Comparison of ENCODE assay signal across 19 cellular contexts in genomic region chrX:63470506-63470905, GRCh38.
A peak's percentile ranks its signal among the peaks of the same experiment; 100 is the strongest.
DNase-seq lines count a peak whose midpoint lies in the region; ATAC-seq, FAIRE-seq and TF ChIP-seq lines count a peak whose summit lies in the region.
"Had no signal": no experiment of that assay in that cellular context is flagged by ENCODE, and none has a peak within 500 bp of the region (broad histone marks: within the 10 kb centered on the region; RNA-seq: fewer than 3 reads in every experiment).

No MANE protein-coding gene starts in this region.

- H3K4me1 ChIP-seq in HUES48 (ENCODE audit: control insufficient read depth, insufficient read depth, low read length) (no peaks in the 10 kb centered on the region), astrocyte (ENCODE audit: insufficient read depth, low read length) (no peaks in the 10 kb centered on the region)

- H3K4me3 ChIP-seq in H7 (ENCODE audit: insufficient read depth, low read depth, low read length) (no peak overlapping the region), HUES48 (ENCODE audit: low read depth, low read length) (no peak overlapping the region), astrocyte (ENCODE audit: insufficient read depth, low read depth, low read length) (no peak overlapping the region)
- H3K4me3 ChIP-seq: GM12878 had no signal

- peaks cover 5% of the 10 kb centered on the region for H3K9me3 Mint-ChIP-seq in astrocyte (ENCODE audit: unreplicated experiment)

- H3K36me3 Mint-ChIP-seq in astrocyte (ENCODE audit: low read depth, unreplicated experiment), result peaks cover 7% of the 10 kb centered on the region

- intact Hi-C loops in cardiac septum (cut with DNase I), result no loop called here

- H3K4me2 ChIP-seq in astrocyte (ENCODE audit: low read length), result no peak overlapping the region

- FAIRE-seq in astrocyte (lab: Jason Lieb, UNC), result peak; percentile 65
- FAIRE-seq: G401.6, GM12878, GM19239, H54 had no signal

- H3K79me2 ChIP-seq in astrocyte (ENCODE audit: insufficient read depth, low read length), result no peaks in the 10 kb centered on the region

- H3K27me3 ChIP-seq in H7 (ENCODE audit: control insufficient read depth, insufficient read depth, low read length) (no peaks in the 10 kb centered on the region), HUES48 (ENCODE audit: control insufficient read depth, insufficient read depth, low read length) (no peaks in the 10 kb centered on the region), astrocyte (ENCODE audit: insufficient read depth, low read length) (no peaks in the 10 kb centered on the region)

- ATAC-seq in GM21576 (IDR thresholded peaks at IDR 0.05; ENCODE audit: unreplicated experiment) (no peak), GM21825 (IDR thresholded peaks at IDR 0.05; ENCODE audit: unreplicated experiment) (no peak)
- ATAC-seq: GM12878, HCT116 had no signal

- H2AFZ ChIP-seq in astrocyte (ENCODE audit: low read depth, low read length), result no peak overlapping the region

- peaks cover 82% of the 10 kb centered on the region for H3K9me3 ChIP-seq in HUES48 (ENCODE audit: control insufficient read depth, insufficient read depth, low read length)
- H3K9me3 ChIP-seq in astrocyte (ENCODE audit: insufficient read depth, low read depth, low read length), result peaks cover 3% of the 10 kb centered on the region

- peak overlapping the region; percentile 35 for H3K27ac ChIP-seq in HUES48 (ENCODE audit: low read depth, low read length)
- no peak overlapping the region for H3K27ac ChIP-seq in astrocyte (ENCODE audit: low read depth, low read length)

- H3K4me1 Mint-ChIP-seq in astrocyte (ENCODE audit: low read depth, unreplicated experiment), result no peaks in the 10 kb centered on the region
- H3K4me1 Mint-ChIP-seq: CD4-positive, alpha-beta memory T cell had no signal

- H3K27me3 Mint-ChIP-seq in astrocyte (ENCODE audit: low read depth, unreplicated experiment), result no peaks in the 10 kb centered on the region
- H3K27me3 Mint-ChIP-seq: CD4-positive, alpha-beta memory T cell had no signal

- no peak overlapping the region for H3K27ac Mint-ChIP-seq in astrocyte (ENCODE audit: unreplicated experiment)
- H3K27ac Mint-ChIP-seq: CD4-positive, alpha-beta memory T cell had no signal

- H3K36me3 ChIP-seq in H7 (replicated peaks; ENCODE audit: control insufficient read depth, insufficient read depth, low read length) (no peaks in the 10 kb centered on the region), HUES48 (ENCODE audit: control insufficient read depth, insufficient read depth, low read length) (no peaks in the 10 kb centered on the region; the same call in 1 of the 2 replicates), astrocyte (ENCODE audit: insufficient read depth, low read length) (no peaks in the 10 kb centered on the region)

- H4K20me1 ChIP-seq in astrocyte (ENCODE audit: insufficient read depth, low read length), result no peaks in the 10 kb centered on the region

- DNase-seq in H7 (peak; percentile 2), astrocyte (ENCODE audit: low read depth) (no peak), cardiac septum (ENCODE audit: low spot score) (no peak)
- DNase-seq: 8988T; C1 segment of cervical spinal cord; Calu3; CD4-positive, alpha-beta memory T cell; COR-L47; DMS53; DMS79 treated with DMSO at 0.1 percent for 48 hours; GOT3 had no signal

- H3K4me3 Mint-ChIP-seq in astrocyte (ENCODE audit: unreplicated experiment), result no peak overlapping the region
- H3K4me3 Mint-ChIP-seq: CD4-positive, alpha-beta memory T cell had no signal

- TF ChIP-seq CTCF in astrocyte (IDR thresholded peaks at IDR 0.05; ENCODE audit: insufficient read depth, low read depth, low read length), result no peak

- H3K9ac ChIP-seq in HUES48 (ENCODE audit: low read depth, low read length) (no peak overlapping the region), astrocyte (ENCODE audit: low read length) (no peak overlapping the region)
